Comparison of ENCODE assay signal across 15 cellular contexts in genomic region chr6:126156973-126157372, GRCh38.
DNase-seq lines count a peak whose midpoint lies in the region; ATAC-seq and TF ChIP-seq lines count a peak whose summit lies in the region.
"Had no signal": no experiment of that assay in that cellular context is flagged by ENCODE, and none has a peak within 500 bp of the region (broad histone marks: within the 10 kb centered on the region; RNA-seq: fewer than 3 reads in every experiment).

No MANE protein-coding gene starts in this region.

- 10 to 23% (median 12%) methylated on average over 1 of the region's 1 CpG for WGBS in spleen, 5 donors

- H3K27ac Mint-ChIP-seq in natural killer cell, result no peak overlapping the region
- H3K27ac Mint-ChIP-seq in natural killer cell treated with Interleukin-12 subunit alpha and Interleukin-12 subunit beta and Interleukin-15 and Interleukin-18, amount 100 ng/mL, for 72 hours, result no peak overlapping the region
- H3K27ac Mint-ChIP-seq: activated naive CD4-positive, alpha-beta T cell treated with anti-CD3 and anti-CD28 coated beads, Interleukin-2, amount 10 ng/mL, durations not matched to agents 7 days and 5 days had no signal

- no peaks in the 10 kb centered on the region for H3K27me3 ChIP-seq in spleen (replicated peaks in 1 of 7)

- peaks cover 0 to 7% of the 10 kb centered on the region in 2 donors for H3K27me3 Mint-ChIP-seq in natural killer cell (ENCODE audit: low read depth in 2 of 2)
- peaks cover 0 to 3% of the 10 kb centered on the region in 2 donors for H3K27me3 Mint-ChIP-seq in natural killer cell treated with Interleukin-12 subunit alpha and Interleukin-12 subunit beta and Interleukin-15 and Interleukin-18, amount 100 ng/mL, for 72 hours
- H3K27me3 Mint-ChIP-seq: activated naive CD4-positive, alpha-beta T cell treated with anti-CD3 and anti-CD28 coated beads, Interleukin-2, amount 10 ng/mL, durations not matched to agents 7 days and 5 days; naive B cell had no signal

- H3K4me1 ChIP-seq in spleen, result no peaks in the 10 kb centered on the region

- no peak overlapping the region for H3K27ac ChIP-seq in spleen
- H3K27ac ChIP-seq: SJSA1 had no signal

- H3K9me3 ChIP-seq in spleen, result peaks cover 0 to 7% (median under 1%) of the 10 kb centered on the region in 8 donors
- H3K9me3 ChIP-seq: SJSA1 had no signal

- TF ChIP-seq POLR2A in spleen (IDR thresholded peaks at IDR 0.05), result no peak

- H3K4me1 Mint-ChIP-seq in natural killer cell, result peaks cover 10 to 18% of the 10 kb centered on the region in 2 donors
- peaks cover 12 to 15% of the 10 kb centered on the region in 2 donors for H3K4me1 Mint-ChIP-seq in natural killer cell treated with Interleukin-12 subunit alpha and Interleukin-12 subunit beta and Interleukin-15 and Interleukin-18, amount 100 ng/mL, for 72 hours (ENCODE audit: low read depth in 2 of 2)

- H3K36me3 Mint-ChIP-seq in natural killer cell, result no peaks in the 10 kb centered on the region
- no peaks in the 10 kb centered on the region for H3K36me3 Mint-ChIP-seq in natural killer cell treated with Interleukin-12 subunit alpha and Interleukin-12 subunit beta and Interleukin-15 and Interleukin-18, amount 100 ng/mL, for 72 hours
- H3K36me3 Mint-ChIP-seq: activated naive CD4-positive, alpha-beta T cell treated with anti-CD3 and anti-CD28 coated beads, Interleukin-2, amount 10 ng/mL, durations not matched to agents 7 days and 5 days; naive B cell had no signal

- intact Hi-C loops in natural killer cell (cut with micrococcal nuclease) (no loop called here), left ventricle myocardium superior (cut with micrococcal nuclease) (no loop called here), spleen (cut with DNase I; ENCODE audit: low total_unique reads) (no loop called here)

- H3K4me3 ChIP-seq in spleen, result no peak overlapping the region
- H3K4me3 ChIP-seq: SJSA1 had no signal

- H3K36me3 ChIP-seq in spleen, result no peaks in the 10 kb centered on the region
- H3K36me3 ChIP-seq: SJSA1 had no signal

- H3K4me3 Mint-ChIP-seq in natural killer cell, result no peak overlapping the region
- no peak overlapping the region for H3K4me3 Mint-ChIP-seq in natural killer cell treated with Interleukin-12 subunit alpha and Interleukin-12 subunit beta and Interleukin-15 and Interleukin-18, amount 100 ng/mL, for 72 hours
- H3K4me3 Mint-ChIP-seq: activated naive CD4-positive, alpha-beta T cell treated with anti-CD3 and anti-CD28 coated beads, Interleukin-2, amount 10 ng/mL, durations not matched to agents 7 days and 5 days; naive B cell had no signal

- ATAC-seq in natural killer cell (peak in 2 of 3 donors; percentile 37 to 39), HG02623 (IDR thresholded peaks at IDR 0.05; ENCODE audit: unreplicated experiment) (peak; percentile 90), HG03565 (IDR thresholded peaks at IDR 0.05; ENCODE audit: unreplicated experiment) (peak; percentile 71), left ventricle myocardium superior (no peak)
- no peak for ATAC-seq in natural killer cell treated with Interleukin-12 subunit alpha and Interleukin-12 subunit beta and Interleukin-15 and Interleukin-18, amount 100 ng/mL, for 72 hours

- H3K9me3 Mint-ChIP-seq in natural killer cell, result no peaks in the 10 kb centered on the region
- no peaks in the 10 kb centered on the region for H3K9me3 Mint-ChIP-seq in natural killer cell treated with Interleukin-12 subunit alpha and Interleukin-12 subunit beta and Interleukin-15 and Interleukin-18, amount 100 ng/mL, for 72 hours
- H3K9me3 Mint-ChIP-seq: activated naive CD4-positive, alpha-beta T cell treated with anti-CD3 and anti-CD28 coated beads, Interleukin-2, amount 10 ng/mL, durations not matched to agents 7 days and 5 days had no signal

- TF ChIP-seq CTCF in natural killer cell (IDR thresholded peaks at IDR 0.05), result no peak
- no peak for TF ChIP-seq CTCF in spleen (IDR thresholded peaks at IDR 0.05 in 8 of 11, conservative IDR thresholded peaks at IDR 0.05 in 3 of 11)

- DNase-seq in natural killer cell, result no peak
- no peak for DNase-seq in natural killer cell treated with Interleukin-12 subunit alpha and Interleukin-12 subunit beta and Interleukin-15 and Interleukin-18, amount 100 ng/mL, for 72 hours (ENCODE audit: low spot score)
- no peak for DNase-seq in NCI-H146 (lab: John Stamatoyannopoulos, UW)
- DNase-seq in left ventricle myocardium superior, result no peak
- DNase-seq in middle frontal gyrus (ENCODE audit: extremely low spot score, low spot score), result no peak
- no peak for DNase-seq in spleen
- DNase-seq: activated CD4-positive, alpha-beta T cell treated with anti-CD3 and anti-CD28 coated beads, Interleukin-2, amount 50 U/mL, for 4 hours; activated naive CD4-positive, alpha-beta T cell treated with anti-CD3 and anti-CD28 coated beads, Interleukin-2, amount 10 ng/mL, durations not matched to agents 7 days and 5 days; DMS53; naive B cell; NCI-H1092; NCI-H526 had no signal

Comparison
In these comparisons a context has a peak if more than half of its experiments do, and no peak if none do; other contexts are left out.
1. ATAC-seq: peak in natural killer cell (2 of 3), HG02623 (single experiment) and HG03565 (single experiment); none in natural killer cell treated with Interleukin-12 subunit alpha and Interleukin-12 subunit beta and Interleukin-15 and Interleukin-18, amount 100 ng/mL, for 72 hours (0 of 2) and left ventricle myocardium superior (single experiment).